In genomic region chr1:9538669-9539164, GRCh38 we compare ENCODE assay signal across 8 cellular contexts. TPM values are rescaled to one million over a fixed set of nuclear protein-coding genes. Genes with fewer than 3 reads are reported as not detected.
DNase-seq lines count a peak whose midpoint lies in the region; ATAC-seq and TF ChIP-seq lines count a peak whose summit lies in the region.

No MANE protein-coding gene starts in this region.

- H3K36me3 Mint-ChIP-seq in chondrocyte (ENCODE audit: low read depth), result no peaks in the 10 kb centered on the region
- H3K36me3 Mint-ChIP-seq in natural killer cell treated with Interleukin-12 subunit alpha and Interleukin-12 subunit beta and Interleukin-15 and Interleukin-18, amount 100 ng/mL, for 72 hours, result no peaks in the 10 kb centered on the region

- peak overlapping the region; percentile 55; the same call in 1 of the 2 replicates for H3K9ac ChIP-seq in OCI-LY1 (ENCODE audit: low read length)

- ATAC-seq in natural killer cell treated with Interleukin-12 subunit alpha and Interleukin-12 subunit beta and Interleukin-15 and Interleukin-18, amount 100 ng/mL, for 72 hours, result no peak
- ATAC-seq in GM19023 (IDR thresholded peaks at IDR 0.05; ENCODE audit: unreplicated experiment), result no peak

- CTCF ChIA-PET in A673 (lab: Charles Lee), result no interaction called here

- POLR2A ChIA-PET in A673 (lab: Charles Lee; ENCODE audit: low non-redundant PET), result interaction anchor here (0.6 to 0.9 kb wide), 2 partner anchors 13 to 24 kb away, joined by 3 to 5 read pairs; no protein-coding TSS in a partner anchor

- peak overlapping the region; percentile 92 for H3K27ac Mint-ChIP-seq in chondrocyte (ENCODE audit: unreplicated experiment)
- H3K27ac Mint-ChIP-seq in natural killer cell treated with Interleukin-12 subunit alpha and Interleukin-12 subunit beta and Interleukin-15 and Interleukin-18, amount 100 ng/mL, for 72 hours, result peak overlapping the region; percentile 25 to 68

- H3K27me3 ChIP-seq in A673 (replicated peaks; ENCODE audit: insufficient read depth, low read depth, low read length, poor library complexity) (no peaks in the 10 kb centered on the region), OCI-LY1 (ENCODE audit: insufficient read depth, low read length) (no peaks in the 10 kb centered on the region)

- 0 out of 2 replicates have a peak, but pooled peaks cover 3% of the 10 kb centered on the region for H3F3A ChIP-seq in OCI-LY1 (ENCODE audit: insufficient read depth, low read length)

- H3K27ac ChIP-seq in A673 (ENCODE audit: low read depth, low read length, poor library complexity, severe bottlenecking) (peak overlapping the region; percentile 59), OCI-LY1 (ENCODE audit: low read depth, low read length, poor library complexity, severe bottlenecking) (peak overlapping the region; percentile 97)

- peaks cover 14% of the 10 kb centered on the region for H3K4me1 ChIP-seq in A673 (ENCODE audit: insufficient read depth, low read length, poor library complexity, severe bottlenecking)
- peaks cover 49% of the 10 kb centered on the region for H3K4me1 ChIP-seq in OCI-LY1 (ENCODE audit: insufficient read depth, low read length, severe bottlenecking)

- H3K4me1 Mint-ChIP-seq in chondrocyte (ENCODE audit: low read depth), result peaks cover 24% of the 10 kb centered on the region
- peaks cover 22 to 29% of the 10 kb centered on the region in 2 donors for H3K4me1 Mint-ChIP-seq in natural killer cell treated with Interleukin-12 subunit alpha and Interleukin-12 subunit beta and Interleukin-15 and Interleukin-18, amount 100 ng/mL, for 72 hours (ENCODE audit: low read depth in 2 of 2)

- TF ChIP-seq CTCF in A673 (conservative IDR thresholded peaks at IDR 0.05; ENCODE audit: low read depth, low read length), result no peak
- TF ChIP-seq CTCF in OCI-LY1 (IDR thresholded peaks at IDR 0.05; ENCODE audit: low read length), result no peak
- TF ChIP-seq CTCF in chondrocyte (IDR thresholded peaks at IDR 0.05), result no peak

- no peaks in the 10 kb centered on the region for H3K9me3 Mint-ChIP-seq in chondrocyte (ENCODE audit: low read depth)
- H3K9me3 Mint-ChIP-seq in natural killer cell treated with Interleukin-12 subunit alpha and Interleukin-12 subunit beta and Interleukin-15 and Interleukin-18, amount 100 ng/mL, for 72 hours, result no peaks in the 10 kb centered on the region

- DNase-seq in A673 (ENCODE audit: low spot score) (no peak), chondrocyte (ENCODE audit: low spot score) (peak; percentile 62), posterior vena cava (ENCODE audit: low spot score) (no peak), MV-4-11 (lab: John Stamatoyannopoulos, UW) (no peak), dermis blood vessel endothelial cell (no peak)
- DNase-seq in natural killer cell treated with Interleukin-12 subunit alpha and Interleukin-12 subunit beta and Interleukin-15 and Interleukin-18, amount 100 ng/mL, for 72 hours (ENCODE audit: low spot score), result no peak

- H3K4me3 Mint-ChIP-seq in chondrocyte (ENCODE audit: unreplicated experiment), result peak overlapping the region; percentile 45
- H3K4me3 Mint-ChIP-seq in natural killer cell treated with Interleukin-12 subunit alpha and Interleukin-12 subunit beta and Interleukin-15 and Interleukin-18, amount 100 ng/mL, for 72 hours, result peak overlapping the region; percentile 73

- no peak overlapping the region for H3K4me3 ChIP-seq in A673 (ENCODE audit: low read depth, low read length, poor library complexity, severe bottlenecking)
- peak overlapping the region; percentile 14 for H3K4me3 ChIP-seq in OCI-LY1 (ENCODE audit: low read depth, low read length, poor library complexity, severe bottlenecking)

- BruUV-seq in A673 (replicated peaks; lab: Mats Ljungman, UMichigan), result no TSS peak

- H3K79me2 ChIP-seq in OCI-LY1 (ENCODE audit: insufficient read depth, low read length), result peaks cover 40% of the 10 kb centered on the region

- peak overlapping the region; percentile 46 for H3K4me2 ChIP-seq in OCI-LY1 (ENCODE audit: low read length)

- no peaks in the 10 kb centered on the region for H4K20me1 ChIP-seq in OCI-LY1 (ENCODE audit: insufficient read depth, low read length)

- H3K27me3 Mint-ChIP-seq in chondrocyte (ENCODE audit: low read depth), result no peaks in the 10 kb centered on the region
- no peaks in the 10 kb centered on the region for H3K27me3 Mint-ChIP-seq in natural killer cell treated with Interleukin-12 subunit alpha and Interleukin-12 subunit beta and Interleukin-15 and Interleukin-18, amount 100 ng/mL, for 72 hours

- intact Hi-C loops in A673 (cut with micrococcal nuclease; ENCODE audit: unreplicated experiment) (no loop called here), posterior vena cava (cut with DNase I) (no loop called here)

- no peaks in the 10 kb centered on the region for H3K9me2 ChIP-seq in OCI-LY1 (ENCODE audit: low read depth, low read length)

- H3K9me3 ChIP-seq in A673 (ENCODE audit: low read depth, low read length, poor library complexity, severe bottlenecking) (no peaks in the 10 kb centered on the region), OCI-LY1 (ENCODE audit: low read length) (no peaks in the 10 kb centered on the region)

- no peak overlapping the region for H2AFZ ChIP-seq in OCI-LY1 (ENCODE audit: low read length)

- H3K36me3 ChIP-seq in A673 (ENCODE audit: insufficient read depth, low read length, poor library complexity, severe bottlenecking), result no peaks in the 10 kb centered on the region
- H3K36me3 ChIP-seq in OCI-LY1 (ENCODE audit: insufficient read depth, low read length), result peaks cover 25% of the 10 kb centered on the region

RNA-seq across cellular contexts. Expression of gene SLC25A33, which starts 0.5 kb away (rescaled TPM):
- total RNA-seq in A673 (2021) (14.1 and 15.0 TPM in 2 replicates), chondrocyte (5.9 to 6.8 TPM (median 6.6 TPM) in 3 replicates), posterior vena cava (1 to 10 TPM; 2.3 to 4.5 TPM), dermis blood vessel endothelial cell (5.4 and 6.3 TPM in 2 replicates)
- 10 to 100 TPM in 1 of 2 donors, 1 to 10 TPM in 1; 7.1 to 13.6 TPM for total RNA-seq in natural killer cell treated with Interleukin-12 subunit alpha and Interleukin-12 subunit beta and Interleukin-15 and Interleukin-18, amount 100 ng/mL, for 72 hours

RNA-seq across cellular contexts. Expression of gene TMEM201, which starts 50.0 kb away (rescaled TPM):
- total RNA-seq in A673 (2021), result 46.5 and 49.0 TPM in 2 replicates
- total RNA-seq in chondrocyte, result 10.4 to 13.4 TPM (median 10.6 TPM) in 3 replicates
- 10 to 100 TPM; 16.5 to 51.0 TPM for total RNA-seq in natural killer cell treated with Interleukin-12 subunit alpha and Interleukin-12 subunit beta and Interleukin-15 and Interleukin-18, amount 100 ng/mL, for 72 hours
- 1 to 10 TPM; 6.1 to 6.9 TPM for total RNA-seq in posterior vena cava
- total RNA-seq in dermis blood vessel endothelial cell, result 5.8 and 10.3 TPM in 2 replicates
